In the genomic region with DNA sequence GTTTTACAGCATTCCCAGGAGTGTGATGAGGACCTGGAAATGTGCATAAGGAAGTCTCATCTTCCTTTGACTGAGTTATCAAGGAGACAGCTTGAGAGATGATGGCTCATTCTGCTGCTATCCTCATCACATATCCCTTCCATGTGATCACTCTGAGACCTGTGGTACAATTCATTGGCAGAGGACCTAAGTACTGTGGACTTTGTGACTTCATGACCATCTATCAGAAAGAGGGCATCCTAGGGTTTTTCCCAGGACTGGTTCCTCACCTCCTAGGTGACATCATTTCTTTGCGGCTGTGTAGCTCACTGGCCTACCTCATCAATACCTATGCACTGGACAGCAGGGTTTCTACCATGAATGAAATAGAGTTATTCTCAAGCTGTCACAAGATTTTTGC, we compare ENCODE assay signal across 3 cellular contexts.
A peak's percentile ranks its signal among the peaks of the same experiment; 100 is the strongest.
TF ChIP-seq lines count a peak whose summit lies in the region.

No MANE protein-coding gene starts in this region.

TF ChIP-seq in liver, 16 proteins besides CTCF, POLR2A, EP300 and RAD21:
- TF ChIP-seq, protein P1, sequence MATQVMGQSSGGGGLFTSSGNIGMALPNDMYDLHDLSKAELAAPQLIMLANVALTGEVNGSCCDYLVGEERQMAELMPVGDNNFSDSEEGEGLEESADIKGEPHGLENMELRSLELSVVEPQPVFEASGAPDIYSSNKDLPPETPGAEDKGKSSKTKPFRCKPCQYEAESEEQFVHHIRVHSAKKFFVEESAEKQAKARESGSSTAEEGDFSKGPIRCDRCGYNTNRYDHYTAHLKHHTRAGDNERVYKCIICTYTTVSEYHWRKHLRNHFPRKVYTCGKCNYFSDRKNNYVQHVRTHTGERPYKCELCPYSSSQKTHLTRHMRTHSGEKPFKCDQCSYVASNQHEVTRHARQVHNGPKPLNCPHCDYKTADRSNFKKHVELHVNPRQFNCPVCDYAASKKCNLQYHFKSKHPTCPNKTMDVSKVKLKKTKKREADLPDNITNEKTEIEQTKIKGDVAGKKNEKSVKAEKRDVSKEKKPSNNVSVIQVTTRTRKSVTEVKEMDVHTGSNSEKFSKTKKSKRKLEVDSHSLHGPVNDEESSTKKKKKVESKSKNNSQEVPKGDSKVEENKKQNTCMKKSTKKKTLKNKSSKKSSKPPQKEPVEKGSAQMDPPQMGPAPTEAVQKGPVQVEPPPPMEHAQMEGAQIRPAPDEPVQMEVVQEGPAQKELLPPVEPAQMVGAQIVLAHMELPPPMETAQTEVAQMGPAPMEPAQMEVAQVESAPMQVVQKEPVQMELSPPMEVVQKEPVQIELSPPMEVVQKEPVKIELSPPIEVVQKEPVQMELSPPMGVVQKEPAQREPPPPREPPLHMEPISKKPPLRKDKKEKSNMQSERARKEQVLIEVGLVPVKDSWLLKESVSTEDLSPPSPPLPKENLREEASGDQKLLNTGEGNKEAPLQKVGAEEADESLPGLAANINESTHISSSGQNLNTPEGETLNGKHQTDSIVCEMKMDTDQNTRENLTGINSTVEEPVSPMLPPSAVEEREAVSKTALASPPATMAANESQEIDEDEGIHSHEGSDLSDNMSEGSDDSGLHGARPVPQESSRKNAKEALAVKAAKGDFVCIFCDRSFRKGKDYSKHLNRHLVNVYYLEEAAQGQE (IDR thresholded peaks at IDR 0.05), result no peak
- no peak for TF ChIP-seq NR2F2 (IDR thresholded peaks at IDR 0.05)
- TF ChIP-seq TAF1 (conservative IDR thresholded peaks at IDR 0.05), result no peak
- TF ChIP-seq RXRA (IDR thresholded peaks at IDR 0.05), result peak; percentile 16 to 20
- TF ChIP-seq, protein P2, sequence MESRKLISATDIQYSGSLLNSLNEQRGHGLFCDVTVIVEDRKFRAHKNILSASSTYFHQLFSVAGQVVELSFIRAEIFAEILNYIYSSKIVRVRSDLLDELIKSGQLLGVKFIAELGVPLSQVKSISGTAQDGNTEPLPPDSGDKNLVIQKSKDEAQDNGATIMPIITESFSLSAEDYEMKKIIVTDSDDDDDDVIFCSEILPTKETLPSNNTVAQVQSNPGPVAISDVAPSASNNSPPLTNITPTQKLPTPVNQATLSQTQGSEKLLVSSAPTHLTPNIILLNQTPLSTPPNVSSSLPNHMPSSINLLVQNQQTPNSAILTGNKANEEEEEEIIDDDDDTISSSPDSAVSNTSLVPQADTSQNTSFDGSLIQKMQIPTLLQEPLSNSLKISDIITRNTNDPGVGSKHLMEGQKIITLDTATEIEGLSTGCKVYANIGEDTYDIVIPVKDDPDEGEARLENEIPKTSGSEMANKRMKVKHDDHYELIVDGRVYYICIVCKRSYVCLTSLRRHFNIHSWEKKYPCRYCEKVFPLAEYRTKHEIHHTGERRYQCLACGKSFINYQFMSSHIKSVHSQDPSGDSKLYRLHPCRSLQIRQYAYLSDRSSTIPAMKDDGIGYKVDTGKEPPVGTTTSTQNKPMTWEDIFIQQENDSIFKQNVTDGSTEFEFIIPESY (IDR thresholded peaks at IDR 0.05), result no peak
- TF ChIP-seq, protein P3, sequence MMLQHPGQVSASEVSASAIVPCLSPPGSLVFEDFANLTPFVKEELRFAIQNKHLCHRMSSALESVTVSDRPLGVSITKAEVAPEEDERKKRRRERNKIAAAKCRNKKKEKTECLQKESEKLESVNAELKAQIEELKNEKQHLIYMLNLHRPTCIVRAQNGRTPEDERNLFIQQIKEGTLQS (IDR thresholded peaks at IDR 0.05), result peak; percentile 8
- no peak for TF ChIP-seq SP1 (IDR thresholded peaks at IDR 0.05)
- TF ChIP-seq HNF4G (IDR thresholded peaks at IDR 0.05), result peak; percentile 61
- TF ChIP-seq JUND (IDR thresholded peaks at IDR 0.05), result peak in 1 of 2 donors; percentile 16
- peak; percentile 68 to 81 for TF ChIP-seq HNF4A (conservative IDR thresholded peaks at IDR 0.05)
- TF ChIP-seq FOXA2 (IDR thresholded peaks at IDR 0.05), result no peak

TF ChIP-seq in HepG2, 621 proteins besides CTCF, POLR2A, EP300 and RAD21 (continues in another document):
- TF ChIP-seq, protein P4, sequence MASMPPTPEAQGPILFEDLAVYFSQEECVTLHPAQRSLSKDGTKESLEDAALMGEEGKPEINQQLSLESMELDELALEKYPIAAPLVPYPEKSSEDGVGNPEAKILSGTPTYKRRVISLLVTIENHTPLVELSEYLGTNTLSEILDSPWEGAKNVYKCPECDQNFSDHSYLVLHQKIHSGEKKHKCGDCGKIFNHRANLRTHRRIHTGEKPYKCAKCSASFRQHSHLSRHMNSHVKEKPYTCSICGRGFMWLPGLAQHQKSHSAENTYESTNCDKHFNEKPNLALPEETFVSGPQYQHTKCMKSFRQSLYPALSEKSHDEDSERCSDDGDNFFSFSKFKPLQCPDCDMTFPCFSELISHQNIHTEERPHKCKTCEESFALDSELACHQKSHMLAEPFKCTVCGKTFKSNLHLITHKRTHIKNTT (CRISPR knock-in tag; IDR thresholded peaks at IDR 0.05), result no peak
- TF ChIP-seq GATAD1 (CRISPR knock-in tag; IDR thresholded peaks at IDR 0.05) (no peak), ZNF781 (CRISPR knock-in tag; IDR thresholded peaks at IDR 0.05; ENCODE audit: borderline replicate concordance, not compliant biosample characterization) (no peak), HIVEP1 (CRISPR knock-in tag; IDR thresholded peaks at IDR 0.05) (no peak), NCOA5 (CRISPR knock-in tag; IDR thresholded peaks at IDR 0.05) (no peak)
- TF ChIP-seq, protein P5, sequence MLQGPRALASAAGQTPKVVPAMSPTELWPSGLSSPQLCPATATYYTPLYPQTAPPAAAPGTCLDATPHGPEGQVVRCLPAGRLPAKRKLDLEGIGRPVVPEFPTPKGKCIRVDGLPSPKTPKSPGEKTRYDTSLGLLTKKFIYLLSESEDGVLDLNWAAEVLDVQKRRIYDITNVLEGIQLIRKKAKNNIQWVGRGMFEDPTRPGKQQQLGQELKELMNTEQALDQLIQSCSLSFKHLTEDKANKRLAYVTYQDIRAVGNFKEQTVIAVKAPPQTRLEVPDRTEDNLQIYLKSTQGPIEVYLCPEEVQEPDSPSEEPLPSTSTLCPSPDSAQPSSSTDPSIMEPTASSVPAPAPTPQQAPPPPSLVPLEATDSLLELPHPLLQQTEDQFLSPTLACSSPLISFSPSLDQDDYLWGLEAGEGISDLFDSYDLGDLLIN (CRISPR knock-in tag; IDR thresholded peaks at IDR 0.05; ENCODE audit: borderline replicate concordance), result no peak
- TF ChIP-seq, protein P6, sequence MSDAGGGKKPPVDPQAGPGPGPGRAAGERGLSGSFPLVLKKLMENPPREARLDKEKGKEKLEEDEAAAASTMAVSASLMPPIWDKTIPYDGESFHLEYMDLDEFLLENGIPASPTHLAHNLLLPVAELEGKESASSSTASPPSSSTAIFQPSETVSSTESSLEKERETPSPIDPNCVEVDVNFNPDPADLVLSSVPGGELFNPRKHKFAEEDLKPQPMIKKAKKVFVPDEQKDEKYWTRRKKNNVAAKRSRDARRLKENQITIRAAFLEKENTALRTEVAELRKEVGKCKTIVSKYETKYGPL (CRISPR knock-in tag; IDR thresholded peaks at IDR 0.05), result no peak
- TF ChIP-seq, protein P7, sequence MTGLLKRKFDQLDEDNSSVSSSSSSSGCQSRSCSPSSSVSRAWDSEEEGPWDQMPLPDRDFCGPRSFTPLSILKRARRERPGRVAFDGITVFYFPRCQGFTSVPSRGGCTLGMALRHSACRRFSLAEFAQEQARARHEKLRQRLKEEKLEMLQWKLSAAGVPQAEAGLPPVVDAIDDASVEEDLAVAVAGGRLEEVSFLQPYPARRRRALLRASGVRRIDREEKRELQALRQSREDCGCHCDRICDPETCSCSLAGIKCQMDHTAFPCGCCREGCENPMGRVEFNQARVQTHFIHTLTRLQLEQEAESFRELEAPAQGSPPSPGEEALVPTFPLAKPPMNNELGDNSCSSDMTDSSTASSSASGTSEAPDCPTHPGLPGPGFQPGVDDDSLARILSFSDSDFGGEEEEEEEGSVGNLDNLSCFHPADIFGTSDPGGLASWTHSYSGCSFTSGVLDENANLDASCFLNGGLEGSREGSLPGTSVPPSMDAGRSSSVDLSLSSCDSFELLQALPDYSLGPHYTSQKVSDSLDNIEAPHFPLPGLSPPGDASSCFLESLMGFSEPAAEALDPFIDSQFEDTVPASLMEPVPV (CRISPR knock-in tag; IDR thresholded peaks at IDR 0.05), result no peak
- TF ChIP-seq, protein P8, sequence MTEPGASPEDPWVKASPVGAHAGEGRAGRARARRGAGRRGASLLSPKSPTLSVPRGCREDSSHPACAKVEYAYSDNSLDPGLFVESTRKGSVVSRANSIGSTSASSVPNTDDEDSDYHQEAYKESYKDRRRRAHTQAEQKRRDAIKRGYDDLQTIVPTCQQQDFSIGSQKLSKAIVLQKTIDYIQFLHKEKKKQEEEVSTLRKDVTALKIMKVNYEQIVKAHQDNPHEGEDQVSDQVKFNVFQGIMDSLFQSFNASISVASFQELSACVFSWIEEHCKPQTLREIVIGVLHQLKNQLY (CRISPR knock-in tag; IDR thresholded peaks at IDR 0.05), result no peak

TF ChIP-seq in GM12878, 131 proteins besides CTCF, POLR2A, EP300 and RAD21:
- TF ChIP-seq, protein P9, sequence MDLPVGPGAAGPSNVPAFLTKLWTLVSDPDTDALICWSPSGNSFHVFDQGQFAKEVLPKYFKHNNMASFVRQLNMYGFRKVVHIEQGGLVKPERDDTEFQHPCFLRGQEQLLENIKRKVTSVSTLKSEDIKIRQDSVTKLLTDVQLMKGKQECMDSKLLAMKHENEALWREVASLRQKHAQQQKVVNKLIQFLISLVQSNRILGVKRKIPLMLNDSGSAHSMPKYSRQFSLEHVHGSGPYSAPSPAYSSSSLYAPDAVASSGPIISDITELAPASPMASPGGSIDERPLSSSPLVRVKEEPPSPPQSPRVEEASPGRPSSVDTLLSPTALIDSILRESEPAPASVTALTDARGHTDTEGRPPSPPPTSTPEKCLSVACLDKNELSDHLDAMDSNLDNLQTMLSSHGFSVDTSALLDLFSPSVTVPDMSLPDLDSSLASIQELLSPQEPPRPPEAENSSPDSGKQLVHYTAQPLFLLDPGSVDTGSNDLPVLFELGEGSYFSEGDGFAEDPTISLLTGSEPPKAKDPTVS (IDR thresholded peaks at IDR 0.05; ENCODE audit: low read depth, low read length), result no peak
- TF ChIP-seq SMC3 (IDR thresholded peaks at IDR 0.05; ENCODE audit: borderline replicate concordance, low read length) (no peak), LARP7 (IDR thresholded peaks at IDR 0.05) (no peak), TARDBP (IDR thresholded peaks at IDR 0.05; ENCODE audit: borderline replicate concordance) (no peak), TBL1XR1 (IDR thresholded peaks at IDR 0.05; ENCODE audit: low read depth, low read length) (no peak), EZH2 (IDR thresholded peaks at IDR 0.05; ENCODE audit: borderline replicate concordance, control insufficient read depth, low read depth, low read length) (no peak), SPI1 (IDR thresholded peaks at IDR 0.05; ENCODE audit: borderline replicate concordance, insufficient read depth, low read depth, low read length) (no peak), ATF7 (IDR thresholded peaks at IDR 0.05; ENCODE audit: low read depth) (no peak)
- TF ChIP-seq, protein P10, sequence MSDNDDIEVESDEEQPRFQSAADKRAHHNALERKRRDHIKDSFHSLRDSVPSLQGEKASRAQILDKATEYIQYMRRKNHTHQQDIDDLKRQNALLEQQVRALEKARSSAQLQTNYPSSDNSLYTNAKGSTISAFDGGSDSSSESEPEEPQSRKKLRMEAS (IDR thresholded peaks at IDR 0.05; ENCODE audit: low read depth, low read length), result no peak
- TF ChIP-seq, protein P11, sequence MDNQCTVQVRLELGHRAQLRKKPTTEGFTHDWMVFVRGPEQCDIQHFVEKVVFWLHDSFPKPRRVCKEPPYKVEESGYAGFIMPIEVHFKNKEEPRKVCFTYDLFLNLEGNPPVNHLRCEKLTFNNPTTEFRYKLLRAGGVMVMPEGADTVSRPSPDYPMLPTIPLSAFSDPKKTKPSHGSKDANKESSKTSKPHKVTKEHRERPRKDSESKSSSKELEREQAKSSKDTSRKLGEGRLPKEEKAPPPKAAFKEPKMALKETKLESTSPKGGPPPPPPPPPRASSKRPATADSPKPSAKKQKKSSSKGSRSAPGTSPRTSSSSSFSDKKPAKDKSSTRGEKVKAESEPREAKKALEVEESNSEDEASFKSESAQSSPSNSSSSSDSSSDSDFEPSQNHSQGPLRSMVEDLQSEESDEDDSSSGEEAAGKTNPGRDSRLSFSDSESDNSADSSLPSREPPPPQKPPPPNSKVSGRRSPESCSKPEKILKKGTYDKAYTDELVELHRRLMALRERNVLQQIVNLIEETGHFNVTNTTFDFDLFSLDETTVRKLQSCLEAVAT (IDR thresholded peaks at IDR 0.05), result no peak
